ENCODE assay signal across 8 cellular contexts in genomic region chr5:31193591-31194457, GRCh38. TPM values are rescaled to one million over a fixed set of nuclear protein-coding genes. Genes with fewer than 3 reads are reported as not detected.
DNase-seq lines count a peak whose midpoint lies in the region; ATAC-seq lines count a peak whose summit lies in the region.

Gene CDH6, plus strand, starts transcription at chr5:31193686. Its CDS starts 73,788 bp downstream, at chr5:31267474.

- no peaks in the 10 kb centered on the region for H3K9me3 Mint-ChIP-seq in activated T-cell treated with anti-CD3 and anti-CD28 coated beads, Interleukin-2, amount 50 U/mL, for 72 hours
- no peaks in the 10 kb centered on the region for H3K9me3 Mint-ChIP-seq in activated naive CD8-positive, alpha-beta T cell treated with anti-CD3 and anti-CD28 coated beads, Interleukin-2, amount 50 U/mL, for 24 hours

- H3K27ac Mint-ChIP-seq in activated T-cell treated with anti-CD3 and anti-CD28 coated beads, Interleukin-2, amount 50 U/mL, for 72 hours, result no peak within 1 kb of the TSS
- no peak within 1 kb of the TSS for H3K27ac Mint-ChIP-seq in activated naive CD8-positive, alpha-beta T cell treated with anti-CD3 and anti-CD28 coated beads, Interleukin-2, amount 50 U/mL, for 24 hours

- no peak for DNase-seq in activated T-cell treated with anti-CD3 and anti-CD28 coated beads, Interleukin-2, amount 50 U/mL, for 72 hours
- no peak for DNase-seq in activated T-cell treated with anti-CD3 and anti-CD28 coated beads for 4 hours
- DNase-seq in activated naive CD8-positive, alpha-beta T cell treated with anti-CD3 and anti-CD28 coated beads, Interleukin-2, amount 50 U/mL, for 24 hours, result no peak
- DNase-seq in hippocampal formation (lab: John Stamatoyannopoulos, UW), result peak; percentile 8 to 48
- peak; percentile 78 for DNase-seq in renal cortical epithelial cell (ENCODE audit: low read depth)
- DNase-seq in OCI-M1 (lab: John Stamatoyannopoulos, UW), result no peak
- no peak for DNase-seq in activated CD4-positive, CD25-positive, alpha-beta regulatory T cell treated with anti-CD3 and anti-CD28 coated beads, Interleukin-2, amount 50 U/mL, for 72 hours
- no peak for DNase-seq in A172 (ENCODE audit: low spot score)

- peak in 1 of 2 donors; percentile 24 for ATAC-seq in activated T-cell treated with anti-CD3 and anti-CD28 coated beads, Interleukin-2, amount 50 U/mL, for 72 hours (replicated peaks in 1 of 2)
- ATAC-seq in activated naive CD8-positive, alpha-beta T cell treated with anti-CD3 and anti-CD28 coated beads, Interleukin-2, amount 50 U/mL, for 24 hours, result no peak

- peak within 1 kb of the TSS; percentile 40 to 44 for H3K4me3 Mint-ChIP-seq in activated T-cell treated with anti-CD3 and anti-CD28 coated beads, Interleukin-2, amount 50 U/mL, for 72 hours
- peak within 1 kb of the TSS; percentile 24 for H3K4me3 Mint-ChIP-seq in activated naive CD8-positive, alpha-beta T cell treated with anti-CD3 and anti-CD28 coated beads, Interleukin-2, amount 50 U/mL, for 24 hours

- peaks cover 1 to 2% of the 10 kb centered on the region in 2 donors for H3K36me3 Mint-ChIP-seq in activated T-cell treated with anti-CD3 and anti-CD28 coated beads, Interleukin-2, amount 50 U/mL, for 72 hours (ENCODE audit: insufficient read depth in 2 of 2)
- H3K36me3 Mint-ChIP-seq in activated naive CD8-positive, alpha-beta T cell treated with anti-CD3 and anti-CD28 coated beads, Interleukin-2, amount 50 U/mL, for 24 hours (ENCODE audit: low read depth), result peaks cover 2% of the 10 kb centered on the region

- H3K4me1 Mint-ChIP-seq in activated T-cell treated with anti-CD3 and anti-CD28 coated beads, Interleukin-2, amount 50 U/mL, for 72 hours (ENCODE audit: low read depth), result peaks cover 8% of the 10 kb centered on the region
- peaks cover 2% of the 10 kb centered on the region for H3K4me1 Mint-ChIP-seq in activated naive CD8-positive, alpha-beta T cell treated with anti-CD3 and anti-CD28 coated beads, Interleukin-2, amount 50 U/mL, for 24 hours

- H3K27me3 Mint-ChIP-seq in activated T-cell treated with anti-CD3 and anti-CD28 coated beads, Interleukin-2, amount 50 U/mL, for 72 hours (ENCODE audit: low read depth), result peaks cover 55% of the 10 kb centered on the region
- peaks cover 44% of the 10 kb centered on the region for H3K27me3 Mint-ChIP-seq in activated naive CD8-positive, alpha-beta T cell treated with anti-CD3 and anti-CD28 coated beads, Interleukin-2, amount 50 U/mL, for 24 hours

RNA-seq across cellular contexts. Expression of gene CDH6, which starts in this region (rescaled TPM):
- not detected for total RNA-seq in activated T-cell treated with anti-CD3 and anti-CD28 coated beads, Interleukin-2, amount 50 U/mL, for 72 hours
- total RNA-seq in renal cortical epithelial cell, result 207 and 416 TPM in 2 replicates
- total RNA-seq in A172 (2014; rRNA removed; shearing (Covaris generic)), result not detected in 2 replicates

Comparison
In these comparisons a context has a peak if more than half of its experiments do, and no peak if none do; other contexts are left out.
1. RNA of gene CDH6 (total RNA-seq): 207 to 416 TPM in renal cortical epithelial cell; not detected in activated T-cell treated with anti-CD3 and anti-CD28 coated beads, Interleukin-2, amount 50 U/mL, for 72 hours and not detected in A172; every median in the first group is over 100 times any median in the second.
2. DNase-seq: peak in hippocampal formation (2 of 2) and renal cortical epithelial cell (single experiment); none in activated T-cell treated with anti-CD3 and anti-CD28 coated beads, Interleukin-2, amount 50 U/mL, for 72 hours (0 of 2), activated T-cell treated with anti-CD3 and anti-CD28 coated beads for 4 hours (single experiment), activated naive CD8-positive, alpha-beta T cell treated with anti-CD3 and anti-CD28 coated beads, Interleukin-2, amount 50 U/mL, for 24 hours (single experiment), OCI-M1 (single experiment), activated CD4-positive, CD25-positive, alpha-beta regulatory T cell treated with anti-CD3 and anti-CD28 coated beads, Interleukin-2, amount 50 U/mL, for 72 hours (single experiment) and A172 (single experiment).